7 cellular contexts compared by ENCODE assay signal in genomic region chr5:57298985-57299491, GRCh38.
DNase-seq lines count a peak whose midpoint lies in the region; ATAC-seq and TF ChIP-seq lines count a peak whose summit lies in the region.

No MANE protein-coding gene starts in this region.

- DNase-seq in GM10248 (ENCODE audit: extremely low spot score) (peak; percentile 29), fibroblast of peridontal ligament (ENCODE audit: extremely low read depth) (peak; percentile 87), neural crest cell (ENCODE audit: low read depth, low spot score) (peak; percentile 45), upper lobe of right lung (no peak)
- DNase-seq in activated T-cell treated with anti-CD3 and anti-CD28 coated beads, Interleukin-2, amount 50 U/mL, for 24 hours: peak; percentile 62

- TF ChIP-seq CTCF in GM10248 (IDR thresholded peaks at IDR 0.05; ENCODE audit: control extremely low read depth, extremely low read depth, low read depth, missing control alignments) (peak; percentile 52), OCI-LY3 (IDR thresholded peaks at IDR 0.05; ENCODE audit: low read depth, low read length) (peak; percentile 64), neural crest cell (conservative IDR thresholded peaks at IDR 0.05) (peak; percentile 77), upper lobe of right lung (IDR thresholded peaks at IDR 0.05) (peak; percentile 70)

- POLR2A ChIA-PET in GM10248 (lab: Yijun Ruan, JAX): no interaction called here

- H4K20me1 ChIP-seq in OCI-LY3 (ENCODE audit: insufficient read depth, low read length): no peaks in the 10 kb centered on the region

- intact Hi-C loops in upper lobe of right lung (cut with DNase I): loop anchor here (10.0 kb wide), 1 partner anchor 1166 kb away; the partner anchor contains the start of gene PLK2

- no peaks in the 10 kb centered on the region for H3K36me3 ChIP-seq in OCI-LY3 (replicated peaks; ENCODE audit: low read depth, low read length)
- H3K36me3 ChIP-seq in upper lobe of right lung: no peaks in the 10 kb centered on the region

- H3K4me1 ChIP-seq in OCI-LY3 (ENCODE audit: low read length): peaks cover 12% of the 10 kb centered on the region
- H3K4me1 ChIP-seq in upper lobe of right lung: peaks cover 10% of the 10 kb centered on the region

- CTCF ChIA-PET in GM10248 (lab: Yijun Ruan, JAX): interaction anchor here (0.6 to 4.8 kb wide), 25 partner anchors 9 to 1587 kb away, joined by 3 to 98 read pairs (median 4); partner anchors contain the start of gene PLK2

- H3K9me3 ChIP-seq in OCI-LY3 (ENCODE audit: insufficient read depth, low read length) (no peaks in the 10 kb centered on the region), upper lobe of right lung (no peaks in the 10 kb centered on the region)

- no peak overlapping the region for H3K27ac ChIP-seq in OCI-LY3 (ENCODE audit: low read length)
- H3K27ac ChIP-seq in upper lobe of right lung: no peak overlapping the region

- no peaks in the 10 kb centered on the region for H3K79me2 ChIP-seq in OCI-LY3 (ENCODE audit: low read length)

- peak overlapping the region; percentile 93 for H3K4me2 ChIP-seq in OCI-LY3 (ENCODE audit: low read length)

- H3K4me3 Mint-ChIP-seq in activated T-cell treated with anti-CD3 and anti-CD28 coated beads, Interleukin-2, amount 50 U/mL, for 24 hours: peak overlapping the region; percentile 59
- no peak overlapping the region for H3K4me3 Mint-ChIP-seq in neural crest cell

- H3K4me3 ChIP-seq in OCI-LY3 (ENCODE audit: low read length) (peak overlapping the region; percentile 76), upper lobe of right lung (peak overlapping the region; percentile 32)

- H3K4me1 Mint-ChIP-seq in activated T-cell treated with anti-CD3 and anti-CD28 coated beads, Interleukin-2, amount 50 U/mL, for 24 hours (ENCODE audit: low read depth): peaks cover 43% of the 10 kb centered on the region
- peaks cover 17% of the 10 kb centered on the region for H3K4me1 Mint-ChIP-seq in neural crest cell

- H3K27me3 ChIP-seq in OCI-LY3 (ENCODE audit: low read depth, low read length): no peaks in the 10 kb centered on the region
- no peaks in the 10 kb centered on the region for H3K27me3 ChIP-seq in upper lobe of right lung

- H3K9me3 Mint-ChIP-seq in activated T-cell treated with anti-CD3 and anti-CD28 coated beads, Interleukin-2, amount 50 U/mL, for 24 hours: no peaks in the 10 kb centered on the region
- no peaks in the 10 kb centered on the region for H3K9me3 Mint-ChIP-seq in neural crest cell

- H3K27ac Mint-ChIP-seq in activated T-cell treated with anti-CD3 and anti-CD28 coated beads, Interleukin-2, amount 50 U/mL, for 24 hours: peak overlapping the region; percentile 71
- H3K27ac Mint-ChIP-seq in neural crest cell (ENCODE audit: unreplicated experiment): no peak overlapping the region

- ATAC-seq in HG03520 (IDR thresholded peaks at IDR 0.05; ENCODE audit: unreplicated experiment): peak; percentile 37
- peak; percentile 83 for ATAC-seq in upper lobe of right lung

- peak overlapping the region; percentile 40 for H3K9ac ChIP-seq in OCI-LY3 (ENCODE audit: low read length)

- peak overlapping the region; percentile 98 for H2AFZ ChIP-seq in OCI-LY3 (ENCODE audit: low read depth, low read length)

- no peaks in the 10 kb centered on the region for H3K36me3 Mint-ChIP-seq in activated T-cell treated with anti-CD3 and anti-CD28 coated beads, Interleukin-2, amount 50 U/mL, for 24 hours (ENCODE audit: low read depth)
- H3K36me3 Mint-ChIP-seq in neural crest cell (ENCODE audit: low read depth): no peaks in the 10 kb centered on the region

- no peaks in the 10 kb centered on the region for H3K27me3 Mint-ChIP-seq in activated T-cell treated with anti-CD3 and anti-CD28 coated beads, Interleukin-2, amount 50 U/mL, for 24 hours
- no peaks in the 10 kb centered on the region for H3K27me3 Mint-ChIP-seq in neural crest cell (ENCODE audit: low read depth)
